Comparison of ENCODE assay signal across 29 cellular contexts in the genomic region with DNA sequence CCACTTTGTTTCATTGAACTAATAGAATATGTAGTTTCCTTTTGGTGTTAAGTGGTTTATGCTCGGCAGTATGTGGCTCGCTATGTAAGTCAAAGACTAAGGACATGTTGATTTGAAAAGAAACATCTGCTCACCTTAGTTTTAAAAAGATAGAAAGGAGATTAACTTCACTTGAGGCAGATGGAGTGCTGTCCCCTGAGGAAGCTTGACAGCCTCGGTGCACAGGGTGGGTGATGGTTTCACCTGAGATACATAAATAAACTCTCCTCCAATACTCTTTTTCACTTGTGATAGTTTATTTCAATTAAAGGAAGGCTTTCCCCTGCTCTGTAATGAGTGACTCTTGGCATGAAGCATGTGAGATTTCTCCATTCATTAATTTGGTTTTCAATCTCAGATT.
"Had no signal": no experiment of that assay in that cellular context is flagged by ENCODE, and none has a peak within 500 bp of the region (broad histone marks: within the 10 kb centered on the region; RNA-seq: fewer than 3 reads in every experiment).

No MANE protein-coding gene starts in this region.

- H3K27ac Mint-ChIP-seq: activated CD4-positive, alpha-beta memory T cell treated with anti-CD3 and anti-CD28 coated beads for 36 hours; activated CD4-positive, alpha-beta T cell treated with anti-CD3 and anti-CD28 coated beads for 36 hours; activated CD4-positive, alpha-beta T cell treated with anti-CD3 and anti-CD28 coated beads, Interleukin-2, amount 10 ng/mL, durations not matched to agents 24 days and 14 days; activated CD8-positive, alpha-beta memory T cell treated with anti-CD3 and anti-CD28 coated beads, Interleukin-2, amount 10 ng/mL, durations not matched to agents 7 days and 5 days; activated CD8-positive, alpha-beta T cell treated with anti-CD3 and anti-CD28 coated beads, Interleukin-2, amount 10 ng/mL, durations not matched to agents 7 days and 5 days; activated naive CD4-positive, alpha-beta T cell treated with anti-CD3 and anti-CD28 coated beads, Interleukin-2, amount 10 ng/mL, durations not matched to agents 7 days and 5 days; activated naive CD4-positive, alpha-beta T cell treated with anti-CD3 and anti-CD28 coated beads, Interleukin-2, amount 50 U/mL, for 72 hours; activated naive CD8-positive, alpha-beta T cell treated with anti-CD3 and anti-CD28 coated beads, Interleukin-2, amount 10 ng/mL, durations not matched to agents 7 days and 5 days; brain; dendritic cell treated with granulocyte-macrophage colony-stimulating factor and Interleukin-4, amounts not matched to agents 40 ng/mL and 50 ng/mL, for 4 days; effector memory CD8-positive, alpha-beta T cell; T-helper 17 cell; T-helper 2 cell treated with Interferon-gamma antibody and Interleukin-4, amounts not matched to agents 5 μg/mL and 100 μg/mL, for 36 hours had no signal

- H3K36me3 Mint-ChIP-seq: activated CD4-positive, alpha-beta memory T cell treated with anti-CD3 and anti-CD28 coated beads for 36 hours; activated CD8-positive, alpha-beta memory T cell treated with anti-CD3 and anti-CD28 coated beads, Interleukin-2, amount 10 ng/mL, durations not matched to agents 7 days and 5 days; activated naive CD4-positive, alpha-beta T cell treated with anti-CD3 and anti-CD28 coated beads, Interleukin-2, amount 10 ng/mL, durations not matched to agents 7 days and 5 days; activated naive CD8-positive, alpha-beta T cell treated with anti-CD3 and anti-CD28 coated beads, Interleukin-2, amount 10 ng/mL, durations not matched to agents 7 days and 5 days; brain had no signal

- DNase-seq: activated CD4-positive, alpha-beta memory T cell treated with anti-CD3 and anti-CD28 coated beads for 36 hours; activated CD4-positive, alpha-beta T cell treated with anti-CD3 and anti-CD28 coated beads for 36 hours; activated CD4-positive, alpha-beta T cell treated with anti-CD3 and anti-CD28 coated beads, Interleukin-2, amount 10 ng/mL, durations not matched to agents 24 days and 14 days; activated CD4-positive, CD25-positive, alpha-beta regulatory T cell; activated CD4-positive, CD25-positive, alpha-beta regulatory T cell treated with anti-CD3 and anti-CD28 coated beads, Interleukin-2, amount 50 U/mL, for 72 hours; activated CD8-positive, alpha-beta memory T cell treated with anti-CD3 and anti-CD28 coated beads, Interleukin-2, amount 10 ng/mL, durations not matched to agents 7 days and 5 days; activated CD8-positive, alpha-beta memory T cell treated with anti-CD3 and anti-CD28 coated beads, Interleukin-2, amount 50 U/mL, for 4 hours; activated CD8-positive, alpha-beta T cell treated with anti-CD3 and anti-CD28 coated beads, Interleukin-2, amount 10 ng/mL, durations not matched to agents 7 days and 5 days; activated gamma-delta T cell; activated naive CD4-positive, alpha-beta T cell; activated naive CD4-positive, alpha-beta T cell treated with anti-CD3 and anti-CD28 coated beads, Interleukin-2, amount 10 ng/mL, durations not matched to agents 7 days and 5 days; activated naive CD8-positive, alpha-beta T cell treated with anti-CD3 and anti-CD28 coated beads, Interleukin-2, amount 10 ng/mL, durations not matched to agents 7 days and 5 days; activated T-cell treated with anti-CD3 and anti-CD28 coated beads, Interleukin-2, amount 50 U/mL, for 1 hour; activated T-cell treated with anti-CD3 and anti-CD28 coated beads, Interleukin-2, amount 50 U/mL, for 48 hours; central memory CD4-positive, alpha-beta T cell; cerebellar nuclear complex; colonic mucosa; dorsolateral prefrontal cortex; effector memory CD8-positive, alpha-beta T cell; erythroblast; foreskin keratinocyte; head of caudate nucleus; hippocampal formation; T-helper 17 cell; T1000 had no signal

- H3K9me3 Mint-ChIP-seq: activated CD4-positive, alpha-beta T cell treated with anti-CD3 and anti-CD28 coated beads, Interleukin-2, amount 10 ng/mL, durations not matched to agents 24 days and 14 days had no signal

- H3K4me3 Mint-ChIP-seq: activated CD4-positive, alpha-beta memory T cell treated with anti-CD3 and anti-CD28 coated beads for 36 hours; activated CD4-positive, alpha-beta T cell treated with anti-CD3 and anti-CD28 coated beads for 36 hours; activated CD4-positive, alpha-beta T cell treated with anti-CD3 and anti-CD28 coated beads, Interleukin-2, amount 10 ng/mL, durations not matched to agents 24 days and 14 days; activated CD8-positive, alpha-beta memory T cell treated with anti-CD3 and anti-CD28 coated beads, Interleukin-2, amount 10 ng/mL, durations not matched to agents 7 days and 5 days; activated CD8-positive, alpha-beta T cell treated with anti-CD3 and anti-CD28 coated beads, Interleukin-2, amount 10 ng/mL, durations not matched to agents 7 days and 5 days; activated naive CD4-positive, alpha-beta T cell treated with anti-CD3 and anti-CD28 coated beads, Interleukin-2, amount 10 ng/mL, durations not matched to agents 7 days and 5 days; activated naive CD8-positive, alpha-beta T cell treated with anti-CD3 and anti-CD28 coated beads, Interleukin-2, amount 10 ng/mL, durations not matched to agents 7 days and 5 days; brain; dendritic cell treated with granulocyte-macrophage colony-stimulating factor and Interleukin-4, amounts not matched to agents 40 ng/mL and 50 ng/mL, for 4 days; effector memory CD8-positive, alpha-beta T cell; T-helper 17 cell; T-helper 2 cell treated with Interferon-gamma antibody and Interleukin-4, amounts not matched to agents 5 μg/mL and 100 μg/mL, for 36 hours had no signal

- H3K27me3 Mint-ChIP-seq: activated CD4-positive, alpha-beta T cell treated with anti-CD3 and anti-CD28 coated beads, Interleukin-2, amount 10 ng/mL, durations not matched to agents 24 days and 14 days; activated CD8-positive, alpha-beta memory T cell treated with anti-CD3 and anti-CD28 coated beads, Interleukin-2, amount 10 ng/mL, durations not matched to agents 7 days and 5 days; activated naive CD4-positive, alpha-beta T cell treated with anti-CD3 and anti-CD28 coated beads, Interleukin-2, amount 10 ng/mL, durations not matched to agents 7 days and 5 days; effector memory CD8-positive, alpha-beta T cell had no signal

- H3K4me1 Mint-ChIP-seq: activated CD4-positive, alpha-beta T cell treated with anti-CD3 and anti-CD28 coated beads for 36 hours; activated CD4-positive, alpha-beta T cell treated with anti-CD3 and anti-CD28 coated beads, Interleukin-2, amount 10 ng/mL, durations not matched to agents 24 days and 14 days; activated CD8-positive, alpha-beta memory T cell treated with anti-CD3 and anti-CD28 coated beads, Interleukin-2, amount 10 ng/mL, durations not matched to agents 7 days and 5 days; activated naive CD4-positive, alpha-beta T cell treated with anti-CD3 and anti-CD28 coated beads, Interleukin-2, amount 10 ng/mL, durations not matched to agents 7 days and 5 days; activated naive CD8-positive, alpha-beta T cell treated with anti-CD3 and anti-CD28 coated beads, Interleukin-2, amount 10 ng/mL, durations not matched to agents 7 days and 5 days; brain had no signal
